ENCODE assay signal across 10 cellular contexts in the genomic region with DNA sequence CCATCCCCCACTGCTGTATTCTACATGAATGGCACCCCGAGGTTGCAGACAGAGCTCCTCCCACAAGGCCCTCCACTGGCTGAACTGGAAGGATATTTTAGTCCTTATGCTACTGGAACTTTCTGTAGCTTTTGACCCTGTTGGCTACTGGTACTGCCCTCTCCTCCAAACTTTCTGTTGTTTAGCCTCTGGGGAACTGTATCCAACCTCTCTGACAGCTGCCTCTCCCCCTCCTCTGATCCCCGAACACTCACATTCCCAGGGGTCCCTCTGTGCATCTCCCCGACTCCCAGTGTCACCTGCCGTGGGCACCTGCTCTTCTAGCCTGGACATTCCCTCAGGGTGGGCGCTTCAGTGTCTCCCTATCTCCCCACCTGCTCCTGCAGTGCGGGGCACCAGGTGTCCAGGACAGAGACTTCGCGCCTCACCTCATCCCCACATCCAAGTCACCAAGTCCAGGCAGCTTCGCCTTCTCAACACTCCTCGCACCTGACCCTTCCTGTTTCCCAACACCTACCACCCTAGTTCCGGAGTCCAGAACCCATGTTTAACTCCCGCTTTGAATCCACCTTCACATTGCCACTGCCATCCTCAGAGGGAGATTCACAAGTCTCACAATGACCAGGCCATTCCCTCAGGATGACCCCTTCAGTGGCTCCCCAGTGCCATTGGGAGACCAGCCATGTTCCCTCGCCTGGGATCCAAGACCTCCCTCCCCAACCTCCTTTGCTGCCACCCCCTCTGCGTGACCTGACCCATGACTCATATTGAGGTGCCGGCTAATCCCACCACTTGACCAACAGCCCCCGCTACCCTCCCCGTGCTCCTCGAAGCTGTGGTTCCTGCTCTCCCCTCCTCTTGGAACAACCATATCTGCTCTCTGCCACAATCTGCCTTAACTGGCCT. TPM values are rescaled to one million over a fixed set of nuclear protein-coding genes. Genes with fewer than 3 reads are reported as not detected.
DNase-seq lines count a peak whose midpoint lies in the region; ATAC-seq and TF ChIP-seq lines count a peak whose summit lies in the region.
"Had no signal": no experiment of that assay in that cellular context is flagged by ENCODE, and none has a peak within 500 bp of the region (broad histone marks: within the 10 kb centered on the region; RNA-seq: fewer than 3 reads in every experiment).

No MANE protein-coding gene starts in this region.

- H3K36me3 Mint-ChIP-seq in GM23338 (ENCODE audit: low read depth) (peaks cover 22% of the 10 kb centered on the region), progenitor cell of endocrine pancreas (ENCODE audit: insufficient read depth) (peaks cover 3% of the 10 kb centered on the region)
- H3K36me3 Mint-ChIP-seq in activated CD8-positive, alpha-beta T cell treated with anti-CD3 and anti-CD28 coated beads, Interleukin-2, amount 10 ng/mL, durations not matched to agents 7 days and 5 days (ENCODE audit: low read depth): peaks cover 82% of the 10 kb centered on the region

- peaks cover 35% of the 10 kb centered on the region for H3K4me1 Mint-ChIP-seq in GM23338
- H3K4me1 Mint-ChIP-seq in activated CD8-positive, alpha-beta T cell treated with anti-CD3 and anti-CD28 coated beads, Interleukin-2, amount 10 ng/mL, durations not matched to agents 7 days and 5 days (ENCODE audit: low read depth): peaks cover 14% of the 10 kb centered on the region
- peaks cover 38% of the 10 kb centered on the region for H3K4me1 Mint-ChIP-seq in progenitor cell of endocrine pancreas (ENCODE audit: low read depth)

- H3K9me3 ChIP-seq in iPS-18a (ENCODE audit: control insufficient read depth, low read depth, low read length): no peaks in the 10 kb centered on the region

- H3K27me3 Mint-ChIP-seq in GM23338 (ENCODE audit: insufficient read depth, low read depth, poor library complexity) (peaks cover 6% of the 10 kb centered on the region), progenitor cell of endocrine pancreas (no peaks in the 10 kb centered on the region)
- no peaks in the 10 kb centered on the region for H3K27me3 Mint-ChIP-seq in activated CD8-positive, alpha-beta T cell treated with anti-CD3 and anti-CD28 coated beads, Interleukin-2, amount 10 ng/mL, durations not matched to agents 7 days and 5 days (ENCODE audit: low read depth)

- CTCF ChIA-PET in activated CD8-positive, alpha-beta T cell treated with anti-CD3 and anti-CD28 coated beads, Interleukin-2, amount 10 ng/mL, durations not matched to agents 7 days and 5 days (lab: Charles Lee): no interaction called here

- no peaks in the 10 kb centered on the region for H4K20me1 ChIP-seq in GM23338 (replicated peaks; ENCODE audit: insufficient read depth)

- H3K9me2 ChIP-seq in GM23338 (ENCODE audit: insufficient read depth): no peaks in the 10 kb centered on the region

- H3K9me3 Mint-ChIP-seq in GM23338: peaks cover 7% of the 10 kb centered on the region
- peaks cover 8% of the 10 kb centered on the region for H3K9me3 Mint-ChIP-seq in activated CD8-positive, alpha-beta T cell treated with anti-CD3 and anti-CD28 coated beads, Interleukin-2, amount 10 ng/mL, durations not matched to agents 7 days and 5 days (ENCODE audit: insufficient read depth)
- H3K9me3 Mint-ChIP-seq in progenitor cell of endocrine pancreas (ENCODE audit: low read depth): no peaks in the 10 kb centered on the region

- H3K9ac ChIP-seq in iPS-18a (ENCODE audit: low read length): no peak overlapping the region

- H3K4me3 Mint-ChIP-seq in GM23338 (peak overlapping the region; percentile 1; the same call in 2 of the 3 replicates), progenitor cell of endocrine pancreas (ENCODE audit: low read depth) (peak overlapping the region; percentile 5)
- H3K4me3 Mint-ChIP-seq in activated CD8-positive, alpha-beta T cell treated with anti-CD3 and anti-CD28 coated beads, Interleukin-2, amount 10 ng/mL, durations not matched to agents 7 days and 5 days: no peak overlapping the region

- POLR2A ChIA-PET in activated CD8-positive, alpha-beta T cell treated with anti-CD3 and anti-CD28 coated beads, Interleukin-2, amount 10 ng/mL, durations not matched to agents 7 days and 5 days (lab: Charles Lee): no interaction called here

- H3K27ac ChIP-seq in GM23338 (ENCODE audit: low read depth): no peak overlapping the region
- no peak overlapping the region for H3K27ac ChIP-seq in iPS-18a (ENCODE audit: low read length)
- H3K27ac ChIP-seq: cardiac muscle cell had no signal

- no peak overlapping the region for H2AFZ ChIP-seq in GM23338

- H3K27me3 ChIP-seq in GM23338 (ENCODE audit: insufficient read depth) (no peaks in the 10 kb centered on the region), iPS-18a (ENCODE audit: control insufficient read depth, insufficient read depth, low read length) (no peaks in the 10 kb centered on the region)
- H3K27me3 ChIP-seq: cardiac muscle cell had no signal

- H3K36me3 ChIP-seq in GM23338 (ENCODE audit: insufficient read depth): no peaks in the 10 kb centered on the region
- H3K36me3 ChIP-seq in iPS-18a (ENCODE audit: control insufficient read depth, low read depth, low read length): no peaks in the 10 kb centered on the region
- H3K36me3 ChIP-seq: cardiac muscle cell had no signal

- H3K4me1 ChIP-seq in GM23338 (ENCODE audit: insufficient read depth) (peaks cover 9% of the 10 kb centered on the region; the same call in 1 of the 2 replicates), iPS-18a (ENCODE audit: control insufficient read depth, low read depth, low read length) (peaks cover 18% of the 10 kb centered on the region)

- H3K27ac Mint-ChIP-seq in GM23338: no peak overlapping the region
- peak overlapping the region; percentile 4 for H3K27ac Mint-ChIP-seq in activated CD8-positive, alpha-beta T cell treated with anti-CD3 and anti-CD28 coated beads, Interleukin-2, amount 10 ng/mL, durations not matched to agents 7 days and 5 days
- peak overlapping the region; percentile 92 for H3K27ac Mint-ChIP-seq in progenitor cell of endocrine pancreas

- H3K4me2 ChIP-seq in GM23338: peak overlapping the region; percentile 48; the same call in 1 of the 2 replicates

- no peak for TF ChIP-seq CTCF in GM23338 (conservative IDR thresholded peaks at IDR 0.05; ENCODE audit: low read depth in 2 of 2)
- no peak for TF ChIP-seq CTCF in progenitor cell of endocrine pancreas (IDR thresholded peaks at IDR 0.05; ENCODE audit: unreplicated experiment)

- H3K79me2 ChIP-seq in GM23338 (replicated peaks; ENCODE audit: insufficient read depth): no peaks in the 10 kb centered on the region

- H3F3A ChIP-seq in GM23338 (replicated peaks; ENCODE audit: low read depth): no peaks in the 10 kb centered on the region; the same call in 1 of the 2 replicates

- DNase-seq in GM23338 (ENCODE audit: low spot score): no peak
- no peak for DNase-seq in activated CD8-positive, alpha-beta T cell treated with anti-CD3 and anti-CD28 coated beads, Interleukin-2, amount 10 ng/mL, durations not matched to agents 7 days and 5 days
- DNase-seq in progenitor cell of endocrine pancreas (ENCODE audit: low spot score, unreplicated experiment): no peak
- no peak for DNase-seq in D341Med (ENCODE audit: low spot score)
- DNase-seq in anterior cingulate cortex (lab: John Stamatoyannopoulos, UW): no peak
- DNase-seq in stimulated activated CD4-positive, alpha-beta T cell treated with anti-CD3 and anti-CD28 coated beads, Interleukin-4, amount 100 ng/mL, for 1 hour: no peak
- DNase-seq in UCSD-AML1 (lab: John Stamatoyannopoulos, UW; ENCODE audit: unreplicated experiment): no peak
- DNase-seq: DMS79 treated with DMSO at 0.1 percent for 48 hours had no signal

- no peak for ATAC-seq in GM23338
- no peak for ATAC-seq in activated CD8-positive, alpha-beta T cell treated with anti-CD3 and anti-CD28 coated beads, Interleukin-2, amount 10 ng/mL, durations not matched to agents 7 days and 5 days

- H3K4me3 ChIP-seq in GM23338: 0 out of 2 replicates have a peak overlapping the region, but pooled peaks have one; percentile 17
- H3K4me3 ChIP-seq in iPS-18a (ENCODE audit: low read length): peak overlapping the region; percentile 28
- H3K4me3 ChIP-seq: cardiac muscle cell had no signal

TF ChIP-seq in GM23338, 12 proteins besides CTCF, POLR2A, EP300 and RAD21:
- TF ChIP-seq, protein P1, sequence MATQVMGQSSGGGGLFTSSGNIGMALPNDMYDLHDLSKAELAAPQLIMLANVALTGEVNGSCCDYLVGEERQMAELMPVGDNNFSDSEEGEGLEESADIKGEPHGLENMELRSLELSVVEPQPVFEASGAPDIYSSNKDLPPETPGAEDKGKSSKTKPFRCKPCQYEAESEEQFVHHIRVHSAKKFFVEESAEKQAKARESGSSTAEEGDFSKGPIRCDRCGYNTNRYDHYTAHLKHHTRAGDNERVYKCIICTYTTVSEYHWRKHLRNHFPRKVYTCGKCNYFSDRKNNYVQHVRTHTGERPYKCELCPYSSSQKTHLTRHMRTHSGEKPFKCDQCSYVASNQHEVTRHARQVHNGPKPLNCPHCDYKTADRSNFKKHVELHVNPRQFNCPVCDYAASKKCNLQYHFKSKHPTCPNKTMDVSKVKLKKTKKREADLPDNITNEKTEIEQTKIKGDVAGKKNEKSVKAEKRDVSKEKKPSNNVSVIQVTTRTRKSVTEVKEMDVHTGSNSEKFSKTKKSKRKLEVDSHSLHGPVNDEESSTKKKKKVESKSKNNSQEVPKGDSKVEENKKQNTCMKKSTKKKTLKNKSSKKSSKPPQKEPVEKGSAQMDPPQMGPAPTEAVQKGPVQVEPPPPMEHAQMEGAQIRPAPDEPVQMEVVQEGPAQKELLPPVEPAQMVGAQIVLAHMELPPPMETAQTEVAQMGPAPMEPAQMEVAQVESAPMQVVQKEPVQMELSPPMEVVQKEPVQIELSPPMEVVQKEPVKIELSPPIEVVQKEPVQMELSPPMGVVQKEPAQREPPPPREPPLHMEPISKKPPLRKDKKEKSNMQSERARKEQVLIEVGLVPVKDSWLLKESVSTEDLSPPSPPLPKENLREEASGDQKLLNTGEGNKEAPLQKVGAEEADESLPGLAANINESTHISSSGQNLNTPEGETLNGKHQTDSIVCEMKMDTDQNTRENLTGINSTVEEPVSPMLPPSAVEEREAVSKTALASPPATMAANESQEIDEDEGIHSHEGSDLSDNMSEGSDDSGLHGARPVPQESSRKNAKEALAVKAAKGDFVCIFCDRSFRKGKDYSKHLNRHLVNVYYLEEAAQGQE (IDR thresholded peaks at IDR 0.05; ENCODE audit: unreplicated experiment): no peak
- TF ChIP-seq NANOG (IDR thresholded peaks at IDR 0.05; ENCODE audit: borderline replicate concordance): no peak
- no peak for TF ChIP-seq POLR2AphosphoS5 (IDR thresholded peaks at IDR 0.05; ENCODE audit: low read depth)
- no peak for TF ChIP-seq CREB1 (CRISPR knock-in tag; IDR thresholded peaks at IDR 0.05; ENCODE audit: low read depth)
- no peak for TF ChIP-seq ZNF331 (CRISPR knock-in tag; IDR thresholded peaks at IDR 0.05; ENCODE audit: low read depth)

RNA-seq across cellular contexts. Expression of a gene that starts 34.2 kb away (rescaled TPM):
- total RNA-seq in GM23338 (2014; rRNA removed; shearing (Covaris generic)): 11.2 and 18.1 TPM in 2 replicates
- polyA plus RNA-seq in GM23338 (2016; fragmentation: Nextera tagmentation; extraction: Ambion mirVana): 17.1 and 19.3 TPM in 2 replicates
- total RNA-seq in activated CD8-positive, alpha-beta T cell treated with anti-CD3 and anti-CD28 coated beads, Interleukin-2, amount 10 ng/mL, durations not matched to agents 7 days and 5 days: 100 to 1,000 TPM; 166 to 171 TPM
- total RNA-seq in progenitor cell of endocrine pancreas: 41.9 and 42.8 TPM in 2 replicates
